ENCODE assay signal across 12 cellular contexts in genomic region chr10:59873924-59874323, GRCh38. TPM values are rescaled to one million over a fixed set of nuclear protein-coding genes. Genes with fewer than 3 reads are reported as not detected.
DNase-seq lines count a peak whose midpoint lies in the region; ATAC-seq and TF ChIP-seq lines count a peak whose summit lies in the region.
"Had no signal": no experiment of that assay in that cellular context is flagged by ENCODE, and none has a peak within 500 bp of the region (broad histone marks: within the 10 kb centered on the region; RNA-seq: fewer than 3 reads in every experiment).

No MANE protein-coding gene starts in this region.

- H3K27ac ChIP-seq in thoracic aorta (peak overlapping the region; percentile 87), body of pancreas (no peak overlapping the region)

- peak overlapping the region; percentile 31 for H3K27ac Mint-ChIP-seq in activated T-helper 1 cell treated with anti-CD3 and anti-CD28 coated beads, Interleukin-12 subunit alpha, Interleukin-12 subunit beta, Interleukin-2, Interleukin-4 antibody, amounts not matched to agents 30 ng/mL and 10 ng/mL and 1 ng/mL, durations not matched to agents 14 hours and 24 hours and 36 hours
- H3K27ac Mint-ChIP-seq: activated naive CD4-positive, alpha-beta T cell treated with anti-CD3 and anti-CD28 coated beads, Interleukin-2, amount 10 ng/mL, durations not matched to agents 7 days and 5 days had no signal

- 55 to 57% methylated on average over 4 of the region's 4 CpGs for WGBS in body of pancreas, 2 donors

- H3K4me3 Mint-ChIP-seq in activated T-helper 1 cell treated with anti-CD3 and anti-CD28 coated beads, Interleukin-12 subunit alpha, Interleukin-12 subunit beta, Interleukin-2, Interleukin-4 antibody, amounts not matched to agents 30 ng/mL and 10 ng/mL and 1 ng/mL, durations not matched to agents 14 hours and 24 hours and 36 hours, result peak overlapping the region; percentile 9
- H3K4me3 Mint-ChIP-seq: activated naive CD4-positive, alpha-beta T cell treated with anti-CD3 and anti-CD28 coated beads, Interleukin-2, amount 10 ng/mL, durations not matched to agents 7 days and 5 days had no signal

- H3K36me3 Mint-ChIP-seq in activated T-helper 1 cell treated with anti-CD3 and anti-CD28 coated beads, Interleukin-12 subunit alpha, Interleukin-12 subunit beta, Interleukin-2, Interleukin-4 antibody, amounts not matched to agents 30 ng/mL and 10 ng/mL and 1 ng/mL, durations not matched to agents 14 hours and 24 hours and 36 hours (ENCODE audit: low read depth), result peaks cover 28% of the 10 kb centered on the region

- no peak for TF ChIP-seq POLR2A in body of pancreas (IDR thresholded peaks at IDR 0.05)

- H3K27me3 ChIP-seq in thoracic aorta (replicated peaks; ENCODE audit: insufficient read depth), result no peaks in the 10 kb centered on the region
- H3K27me3 ChIP-seq in body of pancreas, result no peaks in the 10 kb centered on the region

- TF ChIP-seq CTCF in thoracic aorta (IDR thresholded peaks at IDR 0.05) (no peak), body of pancreas (IDR thresholded peaks at IDR 0.05) (no peak)

- H3K9me3 Mint-ChIP-seq in activated T-helper 1 cell treated with anti-CD3 and anti-CD28 coated beads, Interleukin-12 subunit alpha, Interleukin-12 subunit beta, Interleukin-2, Interleukin-4 antibody, amounts not matched to agents 30 ng/mL and 10 ng/mL and 1 ng/mL, durations not matched to agents 14 hours and 24 hours and 36 hours, result no peaks in the 10 kb centered on the region
- H3K9me3 Mint-ChIP-seq: activated naive CD4-positive, alpha-beta T cell treated with anti-CD3 and anti-CD28 coated beads, Interleukin-2, amount 10 ng/mL, durations not matched to agents 7 days and 5 days had no signal

- no peaks in the 10 kb centered on the region for H3K27me3 Mint-ChIP-seq in activated T-helper 1 cell treated with anti-CD3 and anti-CD28 coated beads, Interleukin-12 subunit alpha, Interleukin-12 subunit beta, Interleukin-2, Interleukin-4 antibody, amounts not matched to agents 30 ng/mL and 10 ng/mL and 1 ng/mL, durations not matched to agents 14 hours and 24 hours and 36 hours (ENCODE audit: insufficient read depth)
- H3K27me3 Mint-ChIP-seq: activated naive CD4-positive, alpha-beta T cell treated with anti-CD3 and anti-CD28 coated beads, Interleukin-2, amount 10 ng/mL, durations not matched to agents 7 days and 5 days had no signal

- H3K36me3 ChIP-seq in thoracic aorta (no peaks in the 10 kb centered on the region), body of pancreas (replicated peaks in 1 of 2; ENCODE audit: insufficient read depth in 1 of 2, low read depth in 2 of 2) (no peaks in the 10 kb centered on the region)

- H3K4me1 Mint-ChIP-seq in activated T-helper 1 cell treated with anti-CD3 and anti-CD28 coated beads, Interleukin-12 subunit alpha, Interleukin-12 subunit beta, Interleukin-2, Interleukin-4 antibody, amounts not matched to agents 30 ng/mL and 10 ng/mL and 1 ng/mL, durations not matched to agents 14 hours and 24 hours and 36 hours (ENCODE audit: low read depth), result peaks cover 82% of the 10 kb centered on the region

- peaks cover 22 to 67% of the 10 kb centered on the region in 2 donors for H3K4me1 ChIP-seq in thoracic aorta (ENCODE audit: control insufficient read depth in 1 of 2, low read depth in 2 of 2)
- H3K4me1 ChIP-seq in body of pancreas, result peaks cover 69% of the 10 kb centered on the region

- intact Hi-C loops in activated T-helper 1 cell treated with anti-CD3 and anti-CD28 coated beads, Interleukin-12 subunit alpha, Interleukin-12 subunit beta, Interleukin-2, Interleukin-4 antibody, amounts not matched to agents 30 ng/mL and 10 ng/mL and 1 ng/mL, durations not matched to agents 14 hours and 24 hours and 36 hours (cut with micrococcal nuclease), result loop anchor here (2.0 kb wide), 1 partner anchor 13 kb away; no protein-coding TSS in a partner anchor
- intact Hi-C loops in body of pancreas (cut with DNase I), result no loop called here

- H3K4me3 ChIP-seq in thoracic aorta (peak overlapping the region; percentile 70), body of pancreas (no peak overlapping the region)
- H3K4me3 ChIP-seq: lung had no signal

- no peak for DNase-seq in activated T-helper 1 cell treated with anti-CD3 and anti-CD28 coated beads, Interleukin-12 subunit alpha, Interleukin-12 subunit beta, Interleukin-2, Interleukin-4 antibody, amounts not matched to agents 30 ng/mL and 10 ng/mL and 1 ng/mL, durations not matched to agents 14 hours and 24 hours and 36 hours (ENCODE audit: low spot score)
- no peak for DNase-seq in thoracic aorta (ENCODE audit: low spot score)
- no peak for DNase-seq in body of pancreas
- DNase-seq in EL, result no peak
- no peak for DNase-seq in DMS153 treated with DMSO at 0.1 percent for 48 hours (lab: John Stamatoyannopoulos, UW; ENCODE audit: unreplicated experiment)
- DNase-seq in RPMI8226, result no peak
- DNase-seq: activated naive CD4-positive, alpha-beta T cell treated with anti-CD3 and anti-CD28 coated beads, Interleukin-2, amount 10 ng/mL, durations not matched to agents 7 days and 5 days; NCI-H226; T-helper 9 cell had no signal

- H3K9me3 ChIP-seq in thoracic aorta, result no peaks in the 10 kb centered on the region
- H3K9me3 ChIP-seq in body of pancreas, result no peaks in the 10 kb centered on the region

- ATAC-seq in GM19351 (IDR thresholded peaks at IDR 0.05; ENCODE audit: unreplicated experiment) (peak; percentile 62), HG02938 (IDR thresholded peaks at IDR 0.05; ENCODE audit: unreplicated experiment) (peak; percentile 82), thoracic aorta (ENCODE audit: insufficient number of reproducible peaks, low FRiP score, low read depth) (no peak), body of pancreas (no peak)

RNA-seq across cellular contexts. Expression of gene CCDC6, which starts 32.4 kb away (rescaled TPM):
- 97.6 and 103 TPM in 2 replicates for total RNA-seq in activated T-helper 1 cell treated with anti-CD3 and anti-CD28 coated beads, Interleukin-12 subunit alpha, Interleukin-12 subunit beta, Interleukin-2, Interleukin-4 antibody, amounts not matched to agents 30 ng/mL and 10 ng/mL and 1 ng/mL, durations not matched to agents 14 hours and 24 hours and 36 hours
- total RNA-seq in thoracic aorta (10 to 100 TPM; 69.3 to 70.9 TPM), body of pancreas (10 to 100 TPM; 26.7 to 35.8 TPM)

Comparison
In these comparisons a context has a peak if more than half of its experiments do, and no peak if none do; other contexts are left out.
1. ATAC-seq: peak in GM19351 (single experiment) and HG02938 (single experiment); none in thoracic aorta (single experiment) and body of pancreas (single experiment).
2. H3K27ac ChIP-seq: peak in thoracic aorta (2 of 2); none in body of pancreas (0 of 4).